In genomic region chr4:45120163-45120562, GRCh38 we compare ENCODE assay signal across 14 cellular contexts.
DNase-seq lines count a peak whose midpoint lies in the region; ATAC-seq, FAIRE-seq and TF ChIP-seq lines count a peak whose summit lies in the region.
"Had no signal": no experiment of that assay in that cellular context is flagged by ENCODE, and none has a peak within 500 bp of the region (broad histone marks: within the 10 kb centered on the region; RNA-seq: fewer than 3 reads in every experiment).

No MANE protein-coding gene starts in this region.

- H3K9me3 ChIP-seq in H1 (ENCODE audit: insufficient read depth in 2 of 2, low read depth in 1 of 2, low read length in 1 of 2): no peaks in the 10 kb centered on the region
- H3K9me3 ChIP-seq in CD4-positive, alpha-beta T cell (ENCODE audit: control insufficient read depth, low read length): no peaks in the 10 kb centered on the region
- H3K9me3 ChIP-seq: ascending aorta had no signal

- FAIRE-seq in H1 (lab: Jason Lieb, UNC): no peak
- FAIRE-seq: G401.6 had no signal

- no peak overlapping the region for H2BK20ac ChIP-seq in H1 (ENCODE audit: low read length)

- peaks cover 4% of the 10 kb centered on the region for H3K9me3 Mint-ChIP-seq in activated T-helper 1 cell treated with anti-CD3 and anti-CD28 coated beads, Interleukin-12 subunit alpha, Interleukin-12 subunit beta, Interleukin-2, Interleukin-4 antibody, amounts not matched to agents 30 ng/mL and 10 ng/mL and 1 ng/mL, durations not matched to agents 14 hours and 24 hours and 36 hours
- H3K9me3 Mint-ChIP-seq in CD4-positive, alpha-beta T cell: peaks cover 13% of the 10 kb centered on the region

- no peaks in the 10 kb centered on the region for H3K4me1 ChIP-seq in H1 (replicated peaks in 1 of 4; ENCODE audit: control insufficient read depth in 3 of 4, insufficient read depth in 4 of 4, low read length in 3 of 4)
- H3K4me1 ChIP-seq: ascending aorta had no signal

- peak overlapping the region; percentile 17; the same call in 1 of the 2 replicates for H2AFZ ChIP-seq in H1 (ENCODE audit: low read length)

- H3K4ac ChIP-seq in H1 (replicated peaks; ENCODE audit: insufficient read length, low read depth, low read length): no peak overlapping the region

- H2BK5ac ChIP-seq in H1 (ENCODE audit: low read depth, low read length): no peak overlapping the region

- H4K8ac ChIP-seq in H1 (ENCODE audit: extremely low read depth, insufficient read depth, low read length): no peak overlapping the region

- H3K36me3 Mint-ChIP-seq in activated T-helper 1 cell treated with anti-CD3 and anti-CD28 coated beads, Interleukin-12 subunit alpha, Interleukin-12 subunit beta, Interleukin-2, Interleukin-4 antibody, amounts not matched to agents 30 ng/mL and 10 ng/mL and 1 ng/mL, durations not matched to agents 14 hours and 24 hours and 36 hours (ENCODE audit: low read depth): no peaks in the 10 kb centered on the region
- no peaks in the 10 kb centered on the region for H3K36me3 Mint-ChIP-seq in CD4-positive, alpha-beta T cell (ENCODE audit: low read depth)
- H3K36me3 Mint-ChIP-seq: naive thymus-derived CD8-positive, alpha-beta T cell; stimulated activated effector memory CD8-positive, alpha-beta T cell treated with anti-CD3 and anti-CD28 coated beads, Interleukin-12 subunit alpha, Interleukin-12 subunit beta, amount 100 ng/mL, for 72 hours had no signal

- H3K14ac ChIP-seq in H1 (ENCODE audit: insufficient read length): no peak overlapping the region

- H3K36me3 ChIP-seq in H1 (ENCODE audit: control insufficient read depth in 2 of 4, insufficient read depth in 4 of 4, low read length in 3 of 4): no peaks in the 10 kb centered on the region
- H3K36me3 ChIP-seq: ascending aorta had no signal

- TF ChIP-seq POLR2A in H1 (IDR thresholded peaks at IDR 0.05; ENCODE audit: control extremely low read depth in 1 of 2, low read depth in 2 of 2, low read length in 2 of 2): no peak

- no peak for TF ChIP-seq CTCF in H1 (IDR thresholded peaks at IDR 0.05; ENCODE audit: control extremely low read depth in 1 of 3, insufficient read depth in 1 of 3, low read depth in 1 of 3, low read length in 3 of 3)
- TF ChIP-seq CTCF in CD4-positive, alpha-beta T cell (IDR thresholded peaks at IDR 0.05): no peak

- H4K91ac ChIP-seq in H1 (replicated peaks; ENCODE audit: insufficient read length, low read length): no peak overlapping the region

- no peak overlapping the region for H3K9ac ChIP-seq in H1 (replicated peaks in 1 of 4; ENCODE audit: extremely low read depth in 1 of 4, low read depth in 3 of 4, low read length in 3 of 4)

- H2AK5ac ChIP-seq in H1 (ENCODE audit: low read depth, low read length): no peak overlapping the region

- H3K27ac ChIP-seq in H1 (ENCODE audit: low read depth, low read length): no peak overlapping the region
- no peak overlapping the region for H3K27ac ChIP-seq in CD4-positive, alpha-beta T cell (ENCODE audit: low read depth, low read length)
- H3K27ac ChIP-seq: ascending aorta had no signal

- H3K79me2 ChIP-seq in H1 (ENCODE audit: control insufficient read depth in 1 of 2, insufficient read depth in 2 of 2, low read length in 2 of 2): no peaks in the 10 kb centered on the region

- no peak overlapping the region for H3K56ac ChIP-seq in H1 (replicated peaks; ENCODE audit: insufficient read length, low read depth, low read length)

- no peak overlapping the region for H3K4me3 Mint-ChIP-seq in activated T-helper 1 cell treated with anti-CD3 and anti-CD28 coated beads, Interleukin-12 subunit alpha, Interleukin-12 subunit beta, Interleukin-2, Interleukin-4 antibody, amounts not matched to agents 30 ng/mL and 10 ng/mL and 1 ng/mL, durations not matched to agents 14 hours and 24 hours and 36 hours
- H3K4me3 Mint-ChIP-seq in CD4-positive, alpha-beta T cell: no peak overlapping the region
- H3K4me3 Mint-ChIP-seq: naive thymus-derived CD8-positive, alpha-beta T cell; stimulated activated effector memory CD8-positive, alpha-beta T cell treated with anti-CD3 and anti-CD28 coated beads, Interleukin-12 subunit alpha, Interleukin-12 subunit beta, amount 100 ng/mL, for 72 hours had no signal

- H2BK12ac ChIP-seq in H1 (ENCODE audit: low read depth, low read length): no peak overlapping the region

- no peak overlapping the region for H3K4me2 ChIP-seq in H1 (ENCODE audit: insufficient read depth in 1 of 2, low read depth in 2 of 2, low read length in 2 of 2)

- intact Hi-C loops in activated T-helper 1 cell treated with anti-CD3 and anti-CD28 coated beads, Interleukin-12 subunit alpha, Interleukin-12 subunit beta, Interleukin-2, Interleukin-4 antibody, amounts not matched to agents 30 ng/mL and 10 ng/mL and 1 ng/mL, durations not matched to agents 14 hours and 24 hours and 36 hours (cut with micrococcal nuclease): no loop called here
- intact Hi-C loops in CD4-positive, alpha-beta T cell (cut with DNase I, micrococcal nuclease): no loop called here

- no peaks in the 10 kb centered on the region for H3K79me1 ChIP-seq in H1 (ENCODE audit: low read depth, low read length)

- DNase-seq in DMS53 treated with DMSO at 0.1 percent for 48 hours (lab: John Stamatoyannopoulos, UW; ENCODE audit: unreplicated experiment): peak; percentile 95
- DNase-seq in H1 (ENCODE audit: low read depth in 1 of 2, low spot score in 2 of 2): no peak
- DNase-seq in activated T-helper 1 cell treated with anti-CD3 and anti-CD28 coated beads, Interleukin-12 subunit alpha, Interleukin-12 subunit beta, Interleukin-2, Interleukin-4 antibody, amounts not matched to agents 30 ng/mL and 10 ng/mL and 1 ng/mL, durations not matched to agents 14 hours and 24 hours and 36 hours (ENCODE audit: low spot score): no peak
- no peak for DNase-seq in stimulated activated naive CD8-positive, alpha-beta T cell treated with anti-CD3 and anti-CD28 coated beads, Interleukin-15, Interleukin-2, amounts not matched to agents 100 U/mL and 50 U/mL, for 24 hours
- no peak for DNase-seq in T1000 (lab: John Stamatoyannopoulos, UW)
- no peak for DNase-seq in CD4-positive, alpha-beta T cell
- DNase-seq: naive thymus-derived CD8-positive, alpha-beta T cell; NCI-H82; stimulated activated CD4-positive, alpha-beta T cell treated with anti-CD3 and anti-CD28 coated beads, Interleukin-15, amount 100 ng/mL, for 24 hours had no signal

- H4K20me1 ChIP-seq in H1 (replicated peaks in 1 of 2; ENCODE audit: control insufficient read depth in 1 of 2, insufficient read depth in 2 of 2, low read length in 2 of 2): no peaks in the 10 kb centered on the region

- 88% methylated on average over 3 of the region's 3 CpGs; no CpG with 5 or more reads in 1 of the 2 experiments for WGBS in H1 (ENCODE audit: extremely low coverage in 1 of 2, insufficient coverage in 1 of 2, insufficient read length in 1 of 2, insufficient replicate concordance in 2 of 2, low coverage in 1 of 2, low lambda C conversion rate in 2 of 2, missing lambda C conversion rate in 1 of 2), 2 experiments

- H3K27ac Mint-ChIP-seq in activated T-helper 1 cell treated with anti-CD3 and anti-CD28 coated beads, Interleukin-12 subunit alpha, Interleukin-12 subunit beta, Interleukin-2, Interleukin-4 antibody, amounts not matched to agents 30 ng/mL and 10 ng/mL and 1 ng/mL, durations not matched to agents 14 hours and 24 hours and 36 hours: no peak overlapping the region
- H3K27ac Mint-ChIP-seq in CD4-positive, alpha-beta T cell: no peak overlapping the region
- H3K27ac Mint-ChIP-seq: naive thymus-derived CD8-positive, alpha-beta T cell; stimulated activated effector memory CD8-positive, alpha-beta T cell treated with anti-CD3 and anti-CD28 coated beads, Interleukin-12 subunit alpha, Interleukin-12 subunit beta, amount 100 ng/mL, for 72 hours had no signal

- H2BK120ac ChIP-seq in H1 (replicated peaks; ENCODE audit: low read depth, low read length): no peak overlapping the region

- H3K4me3 ChIP-seq in H1 (ENCODE audit: extremely low read depth in 1 of 4, insufficient read depth in 2 of 4, low read depth in 3 of 4, low read length in 4 of 4): no peak overlapping the region
- H3K4me3 ChIP-seq: ascending aorta had no signal

- CTCF ChIA-PET in H1 (lab: Charles Lee; ENCODE audit: partially characterized antibody): no interaction called here
- CTCF ChIA-PET in CD4-positive, alpha-beta T cell (lab: Charles Lee): no interaction called here

- TF ChIP-seq RAD21 in H1 (IDR thresholded peaks at IDR 0.05 in 1 of 2, conservative IDR thresholded peaks at IDR 0.05 in 1 of 2; ENCODE audit: low read depth in 2 of 2, low read length in 2 of 2): no peak

- POLR2A ChIA-PET in H1 (lab: Charles Lee; ENCODE audit: partially characterized antibody): no interaction called here
- POLR2A ChIA-PET in CD4-positive, alpha-beta T cell (lab: Charles Lee): no interaction called here

- H3K23ac ChIP-seq in H1 (ENCODE audit: insufficient read length): no peak overlapping the region

- no peaks in the 10 kb centered on the region for H3K27me3 ChIP-seq in H1 (replicated peaks in 1 of 4; ENCODE audit: control insufficient read depth in 3 of 4, extremely low read depth in 1 of 4, insufficient read depth in 3 of 4, low read length in 3 of 4)
- H3K27me3 ChIP-seq in CD4-positive, alpha-beta T cell (ENCODE audit: control insufficient read depth, insufficient read depth, low read length): no peaks in the 10 kb centered on the region
- H3K27me3 ChIP-seq: ascending aorta had no signal

- TF ChIP-seq EP300 in H1 (IDR thresholded peaks at IDR 0.05; ENCODE audit: borderline replicate concordance in 1 of 2, low read depth in 2 of 2, low read length in 2 of 2): no peak

- ATAC-seq in GM19035 (IDR thresholded peaks at IDR 0.05; ENCODE audit: unreplicated experiment): peak; percentile 77
- ATAC-seq in HG03280 (IDR thresholded peaks at IDR 0.05; ENCODE audit: unreplicated experiment): peak; percentile 70
- no peak for ATAC-seq in stimulated activated naive CD8-positive, alpha-beta T cell treated with anti-CD3 and anti-CD28 coated beads, Interleukin-15, Interleukin-2, amounts not matched to agents 100 U/mL and 50 U/mL, for 24 hours
- ATAC-seq in CD4-positive, alpha-beta T cell (ENCODE audit: poor library complexity): no peak
- ATAC-seq: naive thymus-derived CD8-positive, alpha-beta T cell; stimulated activated effector memory CD8-positive, alpha-beta T cell treated with anti-CD3 and anti-CD28 coated beads, Interleukin-12 subunit alpha, Interleukin-12 subunit beta, amount 100 ng/mL, for 72 hours had no signal

- H3K18ac ChIP-seq in H1 (ENCODE audit: extremely low read depth, low read length): no peak overlapping the region

- H2BK15ac ChIP-seq in H1 (ENCODE audit: low read length): no peak overlapping the region

- H3K27me3 Mint-ChIP-seq in activated T-helper 1 cell treated with anti-CD3 and anti-CD28 coated beads, Interleukin-12 subunit alpha, Interleukin-12 subunit beta, Interleukin-2, Interleukin-4 antibody, amounts not matched to agents 30 ng/mL and 10 ng/mL and 1 ng/mL, durations not matched to agents 14 hours and 24 hours and 36 hours (ENCODE audit: insufficient read depth): no peaks in the 10 kb centered on the region
- no peaks in the 10 kb centered on the region for H3K27me3 Mint-ChIP-seq in CD4-positive, alpha-beta T cell
- H3K27me3 Mint-ChIP-seq: naive thymus-derived CD8-positive, alpha-beta T cell had no signal

- no peaks in the 10 kb centered on the region for H3K4me1 Mint-ChIP-seq in activated T-helper 1 cell treated with anti-CD3 and anti-CD28 coated beads, Interleukin-12 subunit alpha, Interleukin-12 subunit beta, Interleukin-2, Interleukin-4 antibody, amounts not matched to agents 30 ng/mL and 10 ng/mL and 1 ng/mL, durations not matched to agents 14 hours and 24 hours and 36 hours (ENCODE audit: low read depth)
- H3K4me1 Mint-ChIP-seq in CD4-positive, alpha-beta T cell (ENCODE audit: low read depth): no peaks in the 10 kb centered on the region
- H3K4me1 Mint-ChIP-seq: naive thymus-derived CD8-positive, alpha-beta T cell; stimulated activated effector memory CD8-positive, alpha-beta T cell treated with anti-CD3 and anti-CD28 coated beads, Interleukin-12 subunit alpha, Interleukin-12 subunit beta, amount 100 ng/mL, for 72 hours had no signal

- H3K23me2 ChIP-seq in H1 (ENCODE audit: low read depth, low read length): no peaks in the 10 kb centered on the region

- no peak overlapping the region for H4K5ac ChIP-seq in H1 (ENCODE audit: insufficient read length, low read depth, low read length)

Comparison
In these comparisons a context has a peak if more than half of its experiments do, and no peak if none do; other contexts are left out.
1. ATAC-seq: peak in GM19035 (single experiment) and HG03280 (single experiment); none in stimulated activated naive CD8-positive, alpha-beta T cell treated with anti-CD3 and anti-CD28 coated beads, Interleukin-15, Interleukin-2, amounts not matched to agents 100 U/mL and 50 U/mL, for 24 hours (single experiment) and CD4-positive, alpha-beta T cell (single experiment).